1 cellular context compared by ENCODE assay signal in genomic region chr12:33710548-33710947, GRCh38.
TF ChIP-seq lines count a peak whose summit lies in the region.

No MANE protein-coding gene starts in this region.

TF ChIP-seq in K562, 482 proteins besides CTCF, POLR2A, EP300 and RAD21 (continued from another document):
- TF ChIP-seq, protein P1, sequence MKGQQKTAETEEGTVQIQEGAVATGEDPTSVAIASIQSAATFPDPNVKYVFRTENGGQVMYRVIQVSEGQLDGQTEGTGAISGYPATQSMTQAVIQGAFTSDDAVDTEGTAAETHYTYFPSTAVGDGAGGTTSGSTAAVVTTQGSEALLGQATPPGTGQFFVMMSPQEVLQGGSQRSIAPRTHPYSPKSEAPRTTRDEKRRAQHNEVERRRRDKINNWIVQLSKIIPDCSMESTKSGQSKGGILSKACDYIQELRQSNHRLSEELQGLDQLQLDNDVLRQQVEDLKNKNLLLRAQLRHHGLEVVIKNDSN (CRISPR knock-in tag; IDR thresholded peaks at IDR 0.05): no peak
- TF ChIP-seq TRIM28 (IDR thresholded peaks at IDR 0.05) (no peak), ZNF644 (tag; IDR thresholded peaks at IDR 0.05; ENCODE audit: low read depth) (no peak), ZBTB26 (CRISPR knock-in tag; IDR thresholded peaks at IDR 0.05) (no peak), WHSC1 (IDR thresholded peaks at IDR 0.05; ENCODE audit: low read length) (no peak), RBM39 (optimal IDR thresholded peaks at IDR 0.05; ENCODE audit: low read depth, low read length) (no peak), NEUROD1 (IDR thresholded peaks at IDR 0.05; ENCODE audit: borderline replicate concordance, low read depth, low read length, partially characterized antibody) (no peak), ARID4B (CRISPR knock-in tag; IDR thresholded peaks at IDR 0.05) (no peak), TEAD2 (tag; IDR thresholded peaks at IDR 0.05) (no peak)
- TF ChIP-seq, protein P2, sequence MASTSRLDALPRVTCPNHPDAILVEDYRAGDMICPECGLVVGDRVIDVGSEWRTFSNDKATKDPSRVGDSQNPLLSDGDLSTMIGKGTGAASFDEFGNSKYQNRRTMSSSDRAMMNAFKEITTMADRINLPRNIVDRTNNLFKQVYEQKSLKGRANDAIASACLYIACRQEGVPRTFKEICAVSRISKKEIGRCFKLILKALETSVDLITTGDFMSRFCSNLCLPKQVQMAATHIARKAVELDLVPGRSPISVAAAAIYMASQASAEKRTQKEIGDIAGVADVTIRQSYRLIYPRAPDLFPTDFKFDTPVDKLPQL (IDR thresholded peaks at IDR 0.05; ENCODE audit: extremely low read depth, insufficient read length): no peak
- TF ChIP-seq, protein P3, sequence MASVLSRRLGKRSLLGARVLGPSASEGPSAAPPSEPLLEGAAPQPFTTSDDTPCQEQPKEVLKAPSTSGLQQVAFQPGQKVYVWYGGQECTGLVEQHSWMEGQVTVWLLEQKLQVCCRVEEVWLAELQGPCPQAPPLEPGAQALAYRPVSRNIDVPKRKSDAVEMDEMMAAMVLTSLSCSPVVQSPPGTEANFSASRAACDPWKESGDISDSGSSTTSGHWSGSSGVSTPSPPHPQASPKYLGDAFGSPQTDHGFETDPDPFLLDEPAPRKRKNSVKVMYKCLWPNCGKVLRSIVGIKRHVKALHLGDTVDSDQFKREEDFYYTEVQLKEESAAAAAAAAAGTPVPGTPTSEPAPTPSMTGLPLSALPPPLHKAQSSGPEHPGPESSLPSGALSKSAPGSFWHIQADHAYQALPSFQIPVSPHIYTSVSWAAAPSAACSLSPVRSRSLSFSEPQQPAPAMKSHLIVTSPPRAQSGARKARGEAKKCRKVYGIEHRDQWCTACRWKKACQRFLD (CRISPR knock-in tag; IDR thresholded peaks at IDR 0.05): no peak
- TF ChIP-seq, protein P4, sequence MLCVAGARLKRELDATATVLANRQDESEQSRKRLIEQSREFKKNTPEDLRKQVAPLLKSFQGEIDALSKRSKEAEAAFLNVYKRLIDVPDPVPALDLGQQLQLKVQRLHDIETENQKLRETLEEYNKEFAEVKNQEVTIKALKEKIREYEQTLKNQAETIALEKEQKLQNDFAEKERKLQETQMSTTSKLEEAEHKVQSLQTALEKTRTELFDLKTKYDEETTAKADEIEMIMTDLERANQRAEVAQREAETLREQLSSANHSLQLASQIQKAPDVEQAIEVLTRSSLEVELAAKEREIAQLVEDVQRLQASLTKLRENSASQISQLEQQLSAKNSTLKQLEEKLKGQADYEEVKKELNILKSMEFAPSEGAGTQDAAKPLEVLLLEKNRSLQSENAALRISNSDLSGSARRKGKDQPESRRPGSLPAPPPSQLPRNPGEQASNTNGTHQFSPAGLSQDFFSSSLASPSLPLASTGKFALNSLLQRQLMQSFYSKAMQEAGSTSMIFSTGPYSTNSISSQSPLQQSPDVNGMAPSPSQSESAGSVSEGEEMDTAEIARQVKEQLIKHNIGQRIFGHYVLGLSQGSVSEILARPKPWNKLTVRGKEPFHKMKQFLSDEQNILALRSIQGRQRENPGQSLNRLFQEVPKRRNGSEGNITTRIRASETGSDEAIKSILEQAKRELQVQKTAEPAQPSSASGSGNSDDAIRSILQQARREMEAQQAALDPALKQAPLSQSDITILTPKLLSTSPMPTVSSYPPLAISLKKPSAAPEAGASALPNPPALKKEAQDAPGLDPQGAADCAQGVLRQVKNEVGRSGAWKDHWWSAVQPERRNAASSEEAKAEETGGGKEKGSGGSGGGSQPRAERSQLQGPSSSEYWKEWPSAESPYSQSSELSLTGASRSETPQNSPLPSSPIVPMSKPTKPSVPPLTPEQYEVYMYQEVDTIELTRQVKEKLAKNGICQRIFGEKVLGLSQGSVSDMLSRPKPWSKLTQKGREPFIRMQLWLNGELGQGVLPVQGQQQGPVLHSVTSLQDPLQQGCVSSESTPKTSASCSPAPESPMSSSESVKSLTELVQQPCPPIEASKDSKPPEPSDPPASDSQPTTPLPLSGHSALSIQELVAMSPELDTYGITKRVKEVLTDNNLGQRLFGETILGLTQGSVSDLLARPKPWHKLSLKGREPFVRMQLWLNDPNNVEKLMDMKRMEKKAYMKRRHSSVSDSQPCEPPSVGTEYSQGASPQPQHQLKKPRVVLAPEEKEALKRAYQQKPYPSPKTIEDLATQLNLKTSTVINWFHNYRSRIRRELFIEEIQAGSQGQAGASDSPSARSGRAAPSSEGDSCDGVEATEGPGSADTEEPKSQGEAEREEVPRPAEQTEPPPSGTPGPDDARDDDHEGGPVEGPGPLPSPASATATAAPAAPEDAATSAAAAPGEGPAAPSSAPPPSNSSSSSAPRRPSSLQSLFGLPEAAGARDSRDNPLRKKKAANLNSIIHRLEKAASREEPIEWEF (CRISPR knock-in tag; IDR thresholded peaks at IDR 0.05): no peak
